1 cellular context compared by ENCODE assay signal in the genomic region with DNA sequence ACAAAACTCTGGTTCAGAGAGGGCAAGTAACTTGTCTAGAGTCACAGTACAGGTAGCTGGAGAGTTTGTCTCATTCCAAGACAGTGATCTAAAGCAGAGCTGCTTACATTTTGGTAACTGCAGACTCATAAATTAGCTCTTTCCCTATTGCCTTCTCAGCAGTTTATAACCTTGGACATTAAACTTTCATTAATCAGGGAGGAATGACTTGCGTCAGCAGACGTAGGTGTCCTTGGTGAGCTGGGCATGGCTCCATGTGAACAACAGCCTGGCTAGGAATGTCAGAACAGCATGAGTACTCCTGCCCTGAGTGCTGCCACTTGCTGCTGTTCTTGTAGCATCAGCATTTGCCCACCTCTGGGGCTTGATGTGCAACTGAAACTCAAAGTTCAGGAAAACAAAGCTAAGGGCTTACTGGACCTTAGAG.
TF ChIP-seq lines count a peak whose summit lies in the region.

No MANE protein-coding gene starts in this region.

TF ChIP-seq in SK-N-SH, 30 proteins besides CTCF, POLR2A, EP300 and RAD21 (continued from another document):
- no peak for TF ChIP-seq SIN3A (IDR thresholded peaks at IDR 0.05; ENCODE audit: borderline replicate concordance, low read depth, low read length)
- no peak for TF ChIP-seq FOSL2 (IDR thresholded peaks at IDR 0.05; ENCODE audit: borderline replicate concordance, low read depth)
- TF ChIP-seq MEF2A (IDR thresholded peaks at IDR 0.05; ENCODE audit: borderline replicate concordance, low read depth) = no peak
